ENCODE assay signal across 20 cellular contexts in the genomic region with DNA sequence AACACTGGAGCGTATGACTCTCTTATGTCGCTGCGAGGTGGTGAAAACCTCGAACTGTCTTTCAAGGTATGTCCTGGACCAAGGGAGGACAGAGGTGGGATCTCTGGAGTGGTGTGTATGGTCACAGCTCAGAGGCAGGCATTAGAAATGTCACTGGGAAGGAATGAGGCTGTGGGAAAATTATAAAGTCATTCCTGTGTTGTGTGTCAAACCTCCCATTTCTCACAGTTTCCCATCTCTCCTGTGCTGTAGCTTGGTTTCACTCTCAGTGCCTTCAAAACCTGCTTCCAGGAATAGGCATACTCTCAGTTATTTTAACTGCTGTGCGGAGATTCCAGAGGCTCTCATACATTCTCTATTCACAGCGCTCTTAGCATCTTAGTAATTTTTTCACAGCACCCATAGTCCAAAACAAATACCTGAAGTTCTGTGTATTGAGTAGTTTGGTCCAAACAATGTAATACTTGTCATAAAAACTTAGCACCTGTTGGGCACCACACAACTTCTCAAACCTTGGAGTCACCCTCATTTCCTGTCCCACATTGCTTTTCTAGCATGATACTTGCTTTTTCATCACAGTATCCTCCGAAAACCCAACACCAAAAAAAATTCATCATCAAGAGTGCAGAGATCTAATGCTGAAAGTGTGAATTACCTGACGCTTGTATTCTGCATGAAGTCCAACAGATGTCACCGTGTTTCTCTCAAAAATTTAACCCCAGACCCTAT. TPM values are rescaled to one million over a fixed set of nuclear protein-coding genes. Genes with fewer than 3 reads are reported as not detected.
"Had no signal": no experiment of that assay in that cellular context is flagged by ENCODE, and none has a peak within 500 bp of the region (broad histone marks: within the 10 kb centered on the region; RNA-seq: fewer than 3 reads in every experiment).

No MANE protein-coding gene starts in this region.

- H3K4me3 ChIP-seq: adrenal gland, body of pancreas, colonic mucosa, esophagus squamous epithelium, left ventricle myocardium inferior, mucosa of descending colon, pancreas, upper lobe of left lung had no signal

- H3K9me3 ChIP-seq: adrenal gland, body of pancreas, colonic mucosa, esophagus squamous epithelium, left ventricle myocardium inferior, mucosa of descending colon, pancreas, upper lobe of left lung had no signal

- H3K27ac ChIP-seq: adrenal gland, body of pancreas, colonic mucosa, esophagus squamous epithelium, left ventricle myocardium inferior, pancreas, upper lobe of left lung had no signal

- H3K27me3 ChIP-seq: adrenal gland, body of pancreas, colonic mucosa, pancreas, upper lobe of left lung had no signal

- DNase-seq: activated CD4-positive, alpha-beta memory T cell treated with anti-CD3 and anti-CD28 coated beads, Interleukin-2, amount 10 ng/mL, durations not matched to agents 7 days and 5 days; activated CD4-positive, alpha-beta T cell treated with anti-CD3 and anti-CD28 coated beads for 4 hours; activated effector memory CD4-positive, alpha-beta T cell treated with Interleukin-2 at 50 U/mL for 16 hours; activated naive CD4-positive, alpha-beta T cell treated with anti-CD3 and anti-CD28 coated beads, Interleukin-2, amount 50 U/mL, for 16 hours; activated T-cell treated with anti-CD3 and anti-CD28 coated beads, Interleukin-2, amount 50 U/mL, for 24 hours; adrenal gland; body of pancreas; caudate nucleus; colonic mucosa; esophagus squamous epithelium; hippocampal formation; left ventricle myocardium inferior; mucosa of descending colon; naive thymus-derived CD4-positive, alpha-beta T cell; pancreas; stimulated activated naive CD8-positive, alpha-beta T cell treated with anti-CD3 and anti-CD28 coated beads, Interleukin-15, amount 100 ng/mL, for 72 hours; upper lobe of left lung had no signal

- H3K36me3 ChIP-seq: adrenal gland, colonic mucosa, pancreas, upper lobe of left lung had no signal

- H3K4me1 ChIP-seq: adrenal gland, body of pancreas, colonic mucosa, esophagus squamous epithelium, left ventricle myocardium inferior, pancreas, upper lobe of left lung had no signal

- ATAC-seq: body of pancreas; mucosa of descending colon; naive thymus-derived CD4-positive, alpha-beta T cell; pancreas; sciatic nerve; stimulated activated naive CD8-positive, alpha-beta T cell treated with anti-CD3 and anti-CD28 coated beads, Interleukin-15, amount 100 ng/mL, for 72 hours; WTC11 had no signal

RNA-seq across cellular contexts. Expression of a gene that starts 36.9 kb away (rescaled TPM):
- polyA plus RNA-seq: keratinocyte; naive thymus-derived CD4-positive, alpha-beta T cell had no signal
